21 cellular contexts compared by ENCODE assay signal in genomic region chr11:35079581-35079980, GRCh38. TPM values are rescaled to one million over a fixed set of nuclear protein-coding genes. Genes with fewer than 3 reads are reported as not detected.
DNase-seq lines count a peak whose midpoint lies in the region; ATAC-seq and TF ChIP-seq lines count a peak whose summit lies in the region.
"Had no signal": no experiment of that assay in that cellular context is flagged by ENCODE, and none has a peak within 500 bp of the region (broad histone marks: within the 10 kb centered on the region; RNA-seq: fewer than 3 reads in every experiment).

No MANE protein-coding gene starts in this region.

- H3K27me3 Mint-ChIP-seq in natural killer cell treated with Interleukin-12 subunit alpha and Interleukin-12 subunit beta and Interleukin-15 and Interleukin-18, amount 100 ng/mL, for 72 hours = no peaks in the 10 kb centered on the region
- peaks cover 0 to 6% of the 10 kb centered on the region in 2 donors for H3K27me3 Mint-ChIP-seq in natural killer cell (ENCODE audit: low read depth in 2 of 2)
- no peaks in the 10 kb centered on the region for H3K27me3 Mint-ChIP-seq in activated naive CD8-positive, alpha-beta T cell treated with anti-CD3 and anti-CD28 coated beads, Interleukin-2, amount 50 U/mL, for 24 hours
- no peaks in the 10 kb centered on the region for H3K27me3 Mint-ChIP-seq in stimulated activated naive B cell treated with anti-CD40 and anti-IgM and Interleukin-4, amounts not matched to agents 10 μg/mL and 1 μg/mL and 100 μg/mL, for 72 hours
- peaks cover 8% of the 10 kb centered on the region for H3K27me3 Mint-ChIP-seq in progenitor cell of endocrine pancreas

- TF ChIP-seq CTCF in natural killer cell (IDR thresholded peaks at IDR 0.05) = no peak
- TF ChIP-seq CTCF in progenitor cell of endocrine pancreas (IDR thresholded peaks at IDR 0.05; ENCODE audit: unreplicated experiment) = no peak

- intact Hi-C loops in natural killer cell (cut with micrococcal nuclease) = loop anchor here (5.0 to 10.0 kb wide), 2 partner anchors 82 to 165 kb away; no protein-coding TSS in a partner anchor

- H3K36me3 Mint-ChIP-seq in natural killer cell treated with Interleukin-12 subunit alpha and Interleukin-12 subunit beta and Interleukin-15 and Interleukin-18, amount 100 ng/mL, for 72 hours = no peaks in the 10 kb centered on the region
- H3K36me3 Mint-ChIP-seq in natural killer cell (no peaks in the 10 kb centered on the region), progenitor cell of endocrine pancreas (ENCODE audit: insufficient read depth) (no peaks in the 10 kb centered on the region)
- peaks cover 5% of the 10 kb centered on the region for H3K36me3 Mint-ChIP-seq in activated naive CD8-positive, alpha-beta T cell treated with anti-CD3 and anti-CD28 coated beads, Interleukin-2, amount 50 U/mL, for 24 hours (ENCODE audit: low read depth)
- H3K36me3 Mint-ChIP-seq in stimulated activated naive B cell treated with anti-CD40 and anti-IgM and Interleukin-4, amounts not matched to agents 10 μg/mL and 1 μg/mL and 100 μg/mL, for 72 hours = no peaks in the 10 kb centered on the region

- H3K27ac Mint-ChIP-seq in natural killer cell treated with Interleukin-12 subunit alpha and Interleukin-12 subunit beta and Interleukin-15 and Interleukin-18, amount 100 ng/mL, for 72 hours = peak overlapping the region; percentile 92 to 93
- H3K27ac Mint-ChIP-seq in natural killer cell = peak overlapping the region in 1 of 2 donors; percentile 91
- H3K27ac Mint-ChIP-seq in activated naive CD8-positive, alpha-beta T cell treated with anti-CD3 and anti-CD28 coated beads, Interleukin-2, amount 50 U/mL, for 24 hours = peak overlapping the region; percentile 50
- peak overlapping the region; percentile 42 for H3K27ac Mint-ChIP-seq in stimulated activated naive B cell treated with anti-CD40 and anti-IgM and Interleukin-4, amounts not matched to agents 10 μg/mL and 1 μg/mL and 100 μg/mL, for 72 hours
- no peak overlapping the region for H3K27ac Mint-ChIP-seq in progenitor cell of endocrine pancreas

- H3K9me3 Mint-ChIP-seq in natural killer cell treated with Interleukin-12 subunit alpha and Interleukin-12 subunit beta and Interleukin-15 and Interleukin-18, amount 100 ng/mL, for 72 hours = no peaks in the 10 kb centered on the region
- H3K9me3 Mint-ChIP-seq in natural killer cell (no peaks in the 10 kb centered on the region), progenitor cell of endocrine pancreas (ENCODE audit: low read depth) (no peaks in the 10 kb centered on the region)
- peaks cover 5% of the 10 kb centered on the region for H3K9me3 Mint-ChIP-seq in activated naive CD8-positive, alpha-beta T cell treated with anti-CD3 and anti-CD28 coated beads, Interleukin-2, amount 50 U/mL, for 24 hours
- peaks cover 0 to 4% of the 10 kb centered on the region in 2 donors for H3K9me3 Mint-ChIP-seq in stimulated activated naive B cell treated with anti-CD40 and anti-IgM and Interleukin-4, amounts not matched to agents 10 μg/mL and 1 μg/mL and 100 μg/mL, for 72 hours

- no peak for DNase-seq in natural killer cell treated with Interleukin-12 subunit alpha and Interleukin-12 subunit beta and Interleukin-15 and Interleukin-18, amount 100 ng/mL, for 72 hours (ENCODE audit: low spot score)
- DNase-seq in natural killer cell (no peak), LHCN-M2 (ENCODE audit: low read depth) (peak; percentile 55), progenitor cell of endocrine pancreas (ENCODE audit: low spot score, unreplicated experiment) (no peak), DMS53 (lab: John Stamatoyannopoulos, UW) (no peak)
- no peak for DNase-seq in activated naive CD8-positive, alpha-beta T cell treated with anti-CD3 and anti-CD28 coated beads, Interleukin-2, amount 50 U/mL, for 24 hours
- DNase-seq in stimulated activated naive B cell treated with anti-CD40 and anti-IgM and Interleukin-4, amounts not matched to agents 10 μg/mL and 1 μg/mL and 100 μg/mL, for 72 hours = no peak
- DNase-seq: activated naive CD4-positive, alpha-beta T cell treated with anti-CD3 and anti-CD28 coated beads for 36 hours; activated T-cell treated with anti-CD3 and anti-CD28 coated beads, Interleukin-2, amount 50 U/mL, for 48 hours; central memory CD4-positive, alpha-beta T cell; kidney glomerular epithelial cell; mammary epithelial cell; NCI-H1105 treated with DMSO at 0.1 percent for 48 hours; NCI-H2029 treated with DMSO at 0.1 percent for 48 hours; NCI-H2227 treated with DMSO at 0.1 percent for 48 hours; retina; SK-N-SH; stimulated activated CD4-positive, alpha-beta T cell treated with anti-CD3 and anti-CD28 coated beads, Interleukin-4, amount 100 ng/mL, for 1 hour; stimulated activated naive CD4-positive, alpha-beta T cell; WERI-Rb-1 had no signal

- ATAC-seq in natural killer cell treated with Interleukin-12 subunit alpha and Interleukin-12 subunit beta and Interleukin-15 and Interleukin-18, amount 100 ng/mL, for 72 hours = no peak
- no peak for ATAC-seq in natural killer cell
- no peak for ATAC-seq in activated naive CD8-positive, alpha-beta T cell treated with anti-CD3 and anti-CD28 coated beads, Interleukin-2, amount 50 U/mL, for 24 hours
- ATAC-seq in stimulated activated naive B cell treated with anti-CD40 and anti-IgM and Interleukin-4, amounts not matched to agents 10 μg/mL and 1 μg/mL and 100 μg/mL, for 72 hours (replicated peaks) = no peak
- ATAC-seq in HG03097 (IDR thresholded peaks at IDR 0.05; ENCODE audit: low FRiP score, unreplicated experiment) = no peak

- no peak overlapping the region for H3K4me3 Mint-ChIP-seq in natural killer cell treated with Interleukin-12 subunit alpha and Interleukin-12 subunit beta and Interleukin-15 and Interleukin-18, amount 100 ng/mL, for 72 hours
- H3K4me3 Mint-ChIP-seq in natural killer cell (no peak overlapping the region), progenitor cell of endocrine pancreas (ENCODE audit: low read depth) (no peak overlapping the region)
- no peak overlapping the region for H3K4me3 Mint-ChIP-seq in activated naive CD8-positive, alpha-beta T cell treated with anti-CD3 and anti-CD28 coated beads, Interleukin-2, amount 50 U/mL, for 24 hours
- no peak overlapping the region for H3K4me3 Mint-ChIP-seq in stimulated activated naive B cell treated with anti-CD40 and anti-IgM and Interleukin-4, amounts not matched to agents 10 μg/mL and 1 μg/mL and 100 μg/mL, for 72 hours
- H3K4me3 Mint-ChIP-seq: activated naive CD4-positive, alpha-beta T cell treated with anti-CD3 and anti-CD28 coated beads for 36 hours had no signal

- peaks cover 77 to 79% of the 10 kb centered on the region in 2 donors for H3K4me1 Mint-ChIP-seq in natural killer cell treated with Interleukin-12 subunit alpha and Interleukin-12 subunit beta and Interleukin-15 and Interleukin-18, amount 100 ng/mL, for 72 hours (ENCODE audit: low read depth in 2 of 2)
- H3K4me1 Mint-ChIP-seq in natural killer cell (peaks cover 79 to 84% of the 10 kb centered on the region in 2 donors), progenitor cell of endocrine pancreas (ENCODE audit: low read depth) (peaks cover 8% of the 10 kb centered on the region)
- peaks cover 88% of the 10 kb centered on the region for H3K4me1 Mint-ChIP-seq in activated naive CD8-positive, alpha-beta T cell treated with anti-CD3 and anti-CD28 coated beads, Interleukin-2, amount 50 U/mL, for 24 hours
- peaks cover 53 to 88% of the 10 kb centered on the region in 2 donors for H3K4me1 Mint-ChIP-seq in stimulated activated naive B cell treated with anti-CD40 and anti-IgM and Interleukin-4, amounts not matched to agents 10 μg/mL and 1 μg/mL and 100 μg/mL, for 72 hours

RNA-seq across cellular contexts. Expression of gene CD44, which starts 59.4 kb away (rescaled TPM):
- 100 to 1,000 TPM; 698 to 736 TPM for total RNA-seq in natural killer cell treated with Interleukin-12 subunit alpha and Interleukin-12 subunit beta and Interleukin-15 and Interleukin-18, amount 100 ng/mL, for 72 hours
- total RNA-seq in natural killer cell (100 to 1,000 TPM; 354 to 638 (median 490) TPM), LHCN-M2 (2014; rRNA removed) (215 and 235 TPM in 2 replicates), progenitor cell of endocrine pancreas (1.9 and 3.8 TPM in 2 replicates)
- polyA plus RNA-seq in LHCN-M2 (2012) = 292 TPM

Comparison
In these comparisons a context has a peak if more than half of its experiments do, and no peak if none do; other contexts are left out.
1. RNA of gene CD44, which starts 59.4 kb away (total RNA-seq): 698 to 736 TPM in natural killer cell treated with Interleukin-12 subunit alpha and Interleukin-12 subunit beta and Interleukin-15 and Interleukin-18, amount 100 ng/mL, for 72 hours, 354 to 638 TPM in natural killer cell and 215 to 235 TPM in LHCN-M2; 1.9 to 3.8 TPM in progenitor cell of endocrine pancreas; every median in the first group is over 10 times any median in the second.